ENCODE assay signal across 8 cellular contexts in the genomic region with DNA sequence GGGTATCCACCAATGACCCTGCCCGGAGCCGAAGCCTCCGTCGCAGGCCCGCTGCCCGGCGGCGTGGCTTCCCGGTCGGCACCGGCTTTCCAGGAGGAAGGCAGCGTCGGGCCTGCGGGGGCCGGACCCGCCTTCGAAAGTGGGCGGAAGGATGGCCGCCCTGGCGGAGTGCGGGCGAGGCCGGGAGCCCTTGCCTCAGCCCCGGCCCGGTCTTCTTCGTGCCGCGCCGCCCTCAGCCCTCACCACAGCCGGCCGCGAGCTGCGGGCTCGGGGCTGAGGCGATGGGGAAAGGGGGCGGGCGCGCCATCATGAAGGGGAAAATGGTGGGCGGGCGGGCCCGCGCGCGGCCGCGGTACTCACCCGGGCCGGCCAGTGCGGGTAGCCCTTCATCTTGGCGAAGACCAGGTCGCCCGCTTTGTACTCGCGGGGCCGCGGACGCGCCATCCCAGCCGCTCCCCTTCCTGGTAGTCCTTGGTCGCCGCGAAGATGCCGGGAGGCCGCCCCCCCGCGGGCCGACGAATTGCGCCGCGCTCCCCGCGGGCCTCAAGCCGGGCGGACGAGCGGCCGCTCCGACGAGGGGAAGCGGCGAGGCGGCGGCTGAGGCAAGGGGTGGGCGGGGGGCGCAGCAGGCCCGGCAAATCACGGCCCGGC. TPM values are rescaled to one million over a fixed set of nuclear protein-coding genes. Genes with fewer than 3 reads are reported as not detected.
A peak's percentile ranks its signal among the peaks of the same experiment; 100 is the strongest.
DNase-seq lines count a peak whose midpoint lies in the region; ATAC-seq and TF ChIP-seq lines count a peak whose summit lies in the region.

No MANE protein-coding gene starts in this region.

- H3K4me2 ChIP-seq in mesenchymal stem cell (ENCODE audit: low read length, poor library complexity, severe bottlenecking) = peak overlapping the region; percentile 92

- intact Hi-C loops in thyroid gland (cut with DNase I) = loop anchor here (10.0 kb wide), 1 partner anchor 142 kb away; the partner anchor contains the start of gene BTBD1

- peak; percentile 32 to 45 for DNase-seq in SHP77 (lab: John Stamatoyannopoulos, UW)
- no peak for DNase-seq in SHP77 treated with DMSO at 0.1 percent for 48 hours (lab: John Stamatoyannopoulos, UW)
- DNase-seq in WERI-Rb-1 = peak; percentile 49
- DNase-seq in epithelial cell of esophagus (ENCODE audit: low read depth) = peak; percentile 43
- DNase-seq in mesenchymal stem cell = peak; percentile 49
- DNase-seq in thyroid gland = peak; percentile 47 to 51
- DNase-seq in NOMO-1 treated with dmso at 0.1 percent for 144 hours (lab: John Stamatoyannopoulos, UW; ENCODE audit: unreplicated experiment) = no peak

- H4K91ac ChIP-seq in mesenchymal stem cell (ENCODE audit: low read length) = peak overlapping the region; percentile 86

- H3K4ac ChIP-seq in mesenchymal stem cell (ENCODE audit: low read depth in 1 of 2, low read length in 2 of 2) = peak overlapping the region; percentile 71 to 91

- H3K36me3 ChIP-seq in WERI-Rb-1 = peaks cover 36% of the 10 kb centered on the region
- H3K36me3 ChIP-seq in mesenchymal stem cell (ENCODE audit: control insufficient read depth in 1 of 2, insufficient read depth in 2 of 2, low read depth in 1 of 2, low read length in 2 of 2) = no peaks in the 10 kb centered on the region
- no peaks in the 10 kb centered on the region for H3K36me3 ChIP-seq in thyroid gland

- H3K4me1 ChIP-seq in mesenchymal stem cell (ENCODE audit: control insufficient read depth, insufficient read depth, low read depth, low read length) (peaks cover 3% of the 10 kb centered on the region), thyroid gland (peaks cover 12 to 30% of the 10 kb centered on the region in 2 donors)

- H3K9me3 ChIP-seq in WERI-Rb-1 (ENCODE audit: severe bottlenecking) (no peaks in the 10 kb centered on the region), mesenchymal stem cell (ENCODE audit: control insufficient read depth, low read length) (no peaks in the 10 kb centered on the region), thyroid gland (no peaks in the 10 kb centered on the region)

- no peak for TF ChIP-seq CTCF in WERI-Rb-1 (IDR thresholded peaks at IDR 0.05; ENCODE audit: low read depth, low read length)
- TF ChIP-seq CTCF in epithelial cell of esophagus (IDR thresholded peaks at IDR 0.05; ENCODE audit: insufficient read depth, low read depth, low read length, missing control alignments) = no peak
- TF ChIP-seq CTCF in thyroid gland (IDR thresholded peaks at IDR 0.05) = no peak

- peak overlapping the region; percentile 78 for H2AFZ ChIP-seq in mesenchymal stem cell (ENCODE audit: low read depth, low read length)

- peak; percentile 33 for ATAC-seq in HG02973 (IDR thresholded peaks at IDR 0.05; ENCODE audit: unreplicated experiment)

- H3K27me3 ChIP-seq in WERI-Rb-1 (ENCODE audit: insufficient read depth, low read depth, severe bottlenecking) (no peaks in the 10 kb centered on the region), mesenchymal stem cell (ENCODE audit: control insufficient read depth in 1 of 2, insufficient read depth in 1 of 2, low read length in 2 of 2) (no peaks in the 10 kb centered on the region), thyroid gland (no peaks in the 10 kb centered on the region)

- peak overlapping the region in 1 of 2 experiments; percentile 80 for H2BK12ac ChIP-seq in mesenchymal stem cell (ENCODE audit: low read length in 2 of 2)

- H4K8ac ChIP-seq in mesenchymal stem cell (ENCODE audit: low read length) = peak overlapping the region; percentile 85

- peak overlapping the region; percentile 9 for H2BK5ac ChIP-seq in mesenchymal stem cell (ENCODE audit: low read depth, low read length, poor library complexity, severe bottlenecking)

- TF ChIP-seq POLR2A in thyroid gland (IDR thresholded peaks at IDR 0.05) = peak in 1 of 2 donors; percentile 40

- H3K23ac ChIP-seq in mesenchymal stem cell (ENCODE audit: low read length in 2 of 2) = peak overlapping the region; percentile 13 to 23

- H2BK15ac ChIP-seq in mesenchymal stem cell (ENCODE audit: low read depth, poor library complexity, severe bottlenecking) = peak overlapping the region; percentile 90

- under 1% methylated on average over 41 of the region's 89 CpGs for WGBS in mesenchymal stem cell
- WGBS in thyroid gland, 2 donors = 0% methylated on average over 17 to 23 of the region's 89 CpGs

- H3K18ac ChIP-seq in mesenchymal stem cell (ENCODE audit: low read depth in 1 of 2, low read length in 2 of 2) = peak overlapping the region; percentile 84 to 97

- peak overlapping the region; percentile 68 to 74 for H3K14ac ChIP-seq in mesenchymal stem cell (ENCODE audit: low read length in 2 of 2)

- H2BK120ac ChIP-seq in mesenchymal stem cell (ENCODE audit: low read depth, low read length) = peak overlapping the region; percentile 89

- peak overlapping the region; percentile 89 for H3K4me3 ChIP-seq in WERI-Rb-1 (ENCODE audit: low read depth, low read length)
- H3K4me3 ChIP-seq in epithelial cell of esophagus (ENCODE audit: low read length) = peak overlapping the region; percentile 69
- peak overlapping the region; percentile 85 to 88 for H3K4me3 ChIP-seq in mesenchymal stem cell (ENCODE audit: insufficient read depth in 1 of 2, low read depth in 1 of 2, low read length in 2 of 2)
- peak overlapping the region; percentile 41 to 99 (median 96) for H3K4me3 ChIP-seq in thyroid gland (replicated peaks in 1 of 3)

- peak overlapping the region; percentile 98 for H3K27ac ChIP-seq in WERI-Rb-1
- no peak overlapping the region for H3K27ac ChIP-seq in mesenchymal stem cell (ENCODE audit: low read length, poor library complexity, severe bottlenecking)
- peak overlapping the region; percentile 90 to 96 (median 91) for H3K27ac ChIP-seq in thyroid gland

- H3K9ac ChIP-seq in mesenchymal stem cell (ENCODE audit: low read length) = peak overlapping the region; percentile 92

- no peak overlapping the region for H2AK5ac ChIP-seq in mesenchymal stem cell (ENCODE audit: low read length, severe bottlenecking)

- no peaks in the 10 kb centered on the region for H3K79me1 ChIP-seq in mesenchymal stem cell (replicated peaks; ENCODE audit: low read length, poor library complexity, severe bottlenecking)

RNA-seq across cellular contexts. Expression of gene HDGFL3, which starts 0.5 kb away (rescaled TPM):
- 73.3 TPM for polyA plus RNA-seq in mesenchymal stem cell (2013, experiment 1 of 2)
- 72.7 TPM for polyA plus RNA-seq in mesenchymal stem cell (2013, experiment 2 of 2)
- 10 to 100 TPM; 26.8 to 53.2 (median 41.5) TPM for total RNA-seq in thyroid gland

Comparison
In these comparisons a context has a peak if more than half of its experiments do, and no peak if none do; other contexts are left out.
1. DNase-seq: peak in SHP77 (2 of 2), WERI-Rb-1 (single experiment), epithelial cell of esophagus (single experiment), mesenchymal stem cell (single experiment) and thyroid gland (2 of 2); none in SHP77 treated with DMSO at 0.1 percent for 48 hours (single experiment) and NOMO-1 treated with dmso at 0.1 percent for 144 hours (single experiment).
2. Peak in every context shown above with its lines, with median percentiles within 50 percentile points of each other: H3K4me3 ChIP-seq.